Comparison of ENCODE assay signal across 8 cellular contexts in genomic region chr3:10248184-10248983, GRCh38. TPM values are rescaled to one million over a fixed set of nuclear protein-coding genes. Genes with fewer than 3 reads are reported as not detected.
A peak's percentile ranks its signal among the peaks of the same experiment; 100 is the strongest.
DNase-seq lines count a peak whose midpoint lies in the region; ATAC-seq and TF ChIP-seq lines count a peak whose summit lies in the region.

Gene TATDN2 (plus strand): TSS chr3:10248459. CDS start chr3:10249201, 742 bp downstream.

- peak within 1 kb of the TSS; percentile 89 for H3K4me3 ChIP-seq in coronary artery

- ATAC-seq in GM19351 (IDR thresholded peaks at IDR 0.05; ENCODE audit: unreplicated experiment) (peak; percentile 91), HG03520 (IDR thresholded peaks at IDR 0.05; ENCODE audit: unreplicated experiment) (peak; percentile 96), left colon (peak; percentile 97)

- DNase-seq in C1 segment of cervical spinal cord (lab: John Stamatoyannopoulos, UW) (peak in 13 of 14 donors; percentile 37 to 91 (median 82)), NCI-H526 treated with DMSO at 0.1 percent for 48 hours (lab: John Stamatoyannopoulos, UW) (peak; percentile 87), coronary artery (ENCODE audit: low spot score) (peak; percentile 97), left colon (peak; percentile 98 to 99)
- DNase-seq in activated CD4-positive, alpha-beta T cell treated with anti-CD3 and anti-CD28 coated beads for 48 hours = peak; percentile 96
- peak; percentile 88 for DNase-seq in stimulated activated CD4-positive, alpha-beta T cell treated with anti-CD3 and anti-CD28 coated beads, Interleukin-1b, Interleukin-23, amount 100 ng/mL, for 4 hours (ENCODE audit: low read depth in 2 of 2)

- TF ChIP-seq CTCF in coronary artery (IDR thresholded peaks at IDR 0.05) = no peak

- H3K27ac ChIP-seq in coronary artery = peak within 1 kb of the TSS; percentile 83 to 93

- intact Hi-C loops in left colon (cut with DNase I, micrococcal nuclease) = no loop called here

RNA-seq across cellular contexts. Expression of gene TATDN2, which starts in this region (rescaled TPM):
- 10 to 100 TPM; 30.2 to 37.9 TPM for total RNA-seq in left colon

Comparison
In these comparisons a context has a peak if more than half of its experiments do, and no peak if none do; other contexts are left out.
1. Peak in every context shown above with its lines: DNase-seq, ATAC-seq, H3K4me3 ChIP-seq and H3K27ac ChIP-seq.